In the genomic region with DNA sequence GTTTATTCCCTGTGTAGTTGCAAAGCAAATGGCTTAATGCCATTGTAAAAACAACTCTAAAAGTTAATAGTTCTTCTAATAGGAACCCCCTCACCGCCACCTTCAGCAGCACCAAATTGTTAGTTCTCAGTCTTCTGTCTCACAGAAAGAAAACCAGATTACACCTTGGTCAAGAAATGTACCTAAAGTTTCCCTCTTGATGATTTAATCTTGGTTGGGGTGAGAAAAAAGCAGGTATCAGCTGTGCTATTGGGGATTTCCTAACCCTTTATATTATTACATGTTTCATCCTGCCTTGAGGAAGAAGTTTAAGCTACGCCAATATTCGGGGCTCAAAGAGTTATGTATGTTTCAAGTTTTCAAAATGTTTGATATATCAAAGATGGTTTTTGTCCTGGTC, we compare ENCODE assay signal across 16 cellular contexts. TPM values are rescaled to one million over a fixed set of nuclear protein-coding genes. Genes with fewer than 3 reads are reported as not detected.
DNase-seq lines count a peak whose midpoint lies in the region; ATAC-seq, FAIRE-seq and TF ChIP-seq lines count a peak whose summit lies in the region.
"Had no signal": no experiment of that assay in that cellular context is flagged by ENCODE, and none has a peak within 500 bp of the region (broad histone marks: within the 10 kb centered on the region; RNA-seq: fewer than 3 reads in every experiment).

No MANE protein-coding gene starts in this region.

- TF ChIP-seq EP300 in A549 (IDR thresholded peaks at IDR 0.05), result no peak

- POLR2A ChIA-PET in A549 (lab: Yijun Ruan, JAX), result no interaction called here
- POLR2A ChIA-PET in CD8-positive, alpha-beta memory T cell (lab: Charles Lee), result no interaction called here

- H3K27me3 Mint-ChIP-seq in CD8-positive, alpha-beta memory T cell, result peaks cover 12 to 29% of the 10 kb centered on the region in 2 donors

- no peak overlapping the region for H3K4me3 ChIP-seq in A549
- H3K4me3 ChIP-seq in RWPE2 (ENCODE audit: severe bottlenecking), result no peak overlapping the region
- H3K4me3 ChIP-seq in epithelial cell of esophagus (ENCODE audit: low read length), result no peak overlapping the region
- H3K4me3 ChIP-seq in CD8-positive, alpha-beta memory T cell (ENCODE audit: low read length), result no peak overlapping the region
- H3K4me3 ChIP-seq: HAP-1, SJCRH30 had no signal

- FAIRE-seq in A549 (lab: Jason Lieb, UNC), result no peak
- FAIRE-seq: D721Med had no signal

- DNase-seq in A549 (ENCODE audit: low read depth in 1 of 2, low spot score in 1 of 2) (no peak), RWPE2 (ENCODE audit: low spot score) (no peak), epithelial cell of esophagus (ENCODE audit: low read depth) (peak; percentile 53), NCI-H2029 (lab: John Stamatoyannopoulos, UW) (no peak), dermis blood vessel endothelial cell (no peak), DMS79 (lab: John Stamatoyannopoulos, UW) (no peak)
- no peak for DNase-seq in CD8-positive, alpha-beta memory T cell
- DNase-seq: CD4-positive, alpha-beta T cell; NCI-H1417 treated with DMSO at 0.1 percent for 48 hours; NCI-H2227 treated with DMSO at 0.1 percent for 48 hours; RPMI8226 had no signal

- H3K9me3 Mint-ChIP-seq in CD8-positive, alpha-beta memory T cell, result no peaks in the 10 kb centered on the region
- H3K9me3 Mint-ChIP-seq: CD4-positive, alpha-beta T cell; IgD-negative memory B cell had no signal

- H3K27ac Mint-ChIP-seq in CD8-positive, alpha-beta memory T cell, result no peak overlapping the region
- H3K27ac Mint-ChIP-seq: CD4-positive, alpha-beta T cell; IgD-negative memory B cell had no signal

- no peak for ATAC-seq in A549
- peak; percentile 31 for ATAC-seq in GM18511 (IDR thresholded peaks at IDR 0.05; ENCODE audit: unreplicated experiment)
- ATAC-seq in RWPE2 (ENCODE audit: low read depth), result no peak; the same call in 2 of the 3 replicates

- TF ChIP-seq POLR2A in A549 (IDR thresholded peaks at IDR 0.05; ENCODE audit: low read length), result no peak

- no peaks in the 10 kb centered on the region for H3K36me3 Mint-ChIP-seq in CD8-positive, alpha-beta memory T cell
- H3K36me3 Mint-ChIP-seq: IgD-negative memory B cell had no signal

- TF ChIP-seq CTCF in A549 (IDR thresholded peaks at IDR 0.05) (no peak), RWPE2 (IDR thresholded peaks at IDR 0.05; ENCODE audit: poor library complexity, severe bottlenecking) (no peak), epithelial cell of esophagus (IDR thresholded peaks at IDR 0.05; ENCODE audit: insufficient read depth, low read depth, low read length, missing control alignments) (no peak)

- H3K27ac ChIP-seq in A549 (peak overlapping the region; percentile 39 to 67; a peak in 5 of 6 replicates), RWPE2 (ENCODE audit: poor library complexity, severe bottlenecking) (peak overlapping the region; percentile 58)
- no peak overlapping the region for H3K27ac ChIP-seq in CD8-positive, alpha-beta memory T cell (ENCODE audit: low read depth, low read length)

- H3K4me3 Mint-ChIP-seq in CD8-positive, alpha-beta memory T cell, result peak overlapping the region in 1 of 7 donors; percentile 24
- H3K4me3 Mint-ChIP-seq: CD4-positive, alpha-beta T cell; IgD-negative memory B cell had no signal

- no peaks in the 10 kb centered on the region for H3K36me3 ChIP-seq in RWPE2 (ENCODE audit: low read depth)
- no peaks in the 10 kb centered on the region for H3K36me3 ChIP-seq in CD8-positive, alpha-beta memory T cell (ENCODE audit: insufficient read depth, low read length)
- H3K36me3 ChIP-seq: HAP-1, SJCRH30 had no signal

- no peaks in the 10 kb centered on the region for H3K27me3 ChIP-seq in RWPE2 (ENCODE audit: insufficient read depth, poor library complexity, severe bottlenecking)
- no peaks in the 10 kb centered on the region for H3K27me3 ChIP-seq in CD8-positive, alpha-beta memory T cell (ENCODE audit: insufficient read depth, low read length, poor library complexity, severe bottlenecking)
- H3K27me3 ChIP-seq: SJCRH30 had no signal

- TF ChIP-seq RAD21 in A549 (conservative IDR thresholded peaks at IDR 0.05 in 1 of 2, IDR thresholded peaks at IDR 0.05 in 1 of 2), result no peak

- H3K9me3 ChIP-seq in A549, result no peaks in the 10 kb centered on the region
- H3K9me3 ChIP-seq in RWPE2 (ENCODE audit: severe bottlenecking), result no peaks in the 10 kb centered on the region
- no peaks in the 10 kb centered on the region for H3K9me3 ChIP-seq in CD8-positive, alpha-beta memory T cell (ENCODE audit: low read length)
- H3K9me3 ChIP-seq: HAP-1, SJCRH30 had no signal

- CTCF ChIA-PET in A549 (lab: Yijun Ruan, JAX), result interaction anchor here (0.5 to 3.6 kb wide), 3 partner anchors 63 to 638 kb away, joined by 3 to 8 read pairs (median 4); no protein-coding TSS in a partner anchor
- CTCF ChIA-PET in CD8-positive, alpha-beta memory T cell (lab: Charles Lee), result no interaction called here

- H3K4me1 ChIP-seq in A549 (peaks cover 42% of the 10 kb centered on the region), RWPE2 (ENCODE audit: insufficient read depth, poor library complexity, severe bottlenecking) (peaks cover 35% of the 10 kb centered on the region)
- no peaks in the 10 kb centered on the region for H3K4me1 ChIP-seq in CD8-positive, alpha-beta memory T cell (ENCODE audit: insufficient read depth, low read length)
- H3K4me1 ChIP-seq: HAP-1 had no signal

- peaks cover 1 to 9% (median 7%) of the 10 kb centered on the region in 3 donors for H3K4me1 Mint-ChIP-seq in CD8-positive, alpha-beta memory T cell
- H3K4me1 Mint-ChIP-seq: IgD-negative memory B cell had no signal

- H3K4me2 ChIP-seq in A549, result peak overlapping the region; percentile 61

- WGBS in A549 (ENCODE audit: missing lambda C conversion rate), result 62% methylated on average over 3 of the region's 3 CpGs

TF ChIP-seq in A549, 52 proteins besides CTCF, POLR2A, EP300 and RAD21:
- TF ChIP-seq CHD4 (IDR thresholded peaks at IDR 0.05; ENCODE audit: borderline replicate concordance) (no peak), ZNF302 (CRISPR knock-in tag; IDR thresholded peaks at IDR 0.05) (no peak), CBX8 (IDR thresholded peaks at IDR 0.05) (no peak), FOSB (CRISPR knock-in tag; IDR thresholded peaks at IDR 0.05) (no peak), RCOR1 (IDR thresholded peaks at IDR 0.05; ENCODE audit: low read depth, low read length) (no peak), CHD2 (IDR thresholded peaks at IDR 0.05; ENCODE audit: low read length, partially characterized antibody) (no peak), HOXA7 (CRISPR knock-in tag; IDR thresholded peaks at IDR 0.05) (no peak)
- TF ChIP-seq, protein P1, sequence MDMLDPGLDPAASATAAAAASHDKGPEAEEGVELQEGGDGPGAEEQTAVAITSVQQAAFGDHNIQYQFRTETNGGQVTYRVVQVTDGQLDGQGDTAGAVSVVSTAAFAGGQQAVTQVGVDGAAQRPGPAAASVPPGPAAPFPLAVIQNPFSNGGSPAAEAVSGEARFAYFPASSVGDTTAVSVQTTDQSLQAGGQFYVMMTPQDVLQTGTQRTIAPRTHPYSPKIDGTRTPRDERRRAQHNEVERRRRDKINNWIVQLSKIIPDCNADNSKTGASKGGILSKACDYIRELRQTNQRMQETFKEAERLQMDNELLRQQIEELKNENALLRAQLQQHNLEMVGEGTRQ (IDR thresholded peaks at IDR 0.05), result no peak
- TF ChIP-seq, protein P2, sequence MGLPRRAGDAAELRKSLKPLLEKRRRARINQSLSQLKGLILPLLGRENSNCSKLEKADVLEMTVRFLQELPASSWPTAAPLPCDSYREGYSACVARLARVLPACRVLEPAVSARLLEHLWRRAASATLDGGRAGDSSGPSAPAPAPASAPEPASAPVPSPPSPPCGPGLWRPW (IDR thresholded peaks at IDR 0.05), result no peak
- TF ChIP-seq, protein P3, sequence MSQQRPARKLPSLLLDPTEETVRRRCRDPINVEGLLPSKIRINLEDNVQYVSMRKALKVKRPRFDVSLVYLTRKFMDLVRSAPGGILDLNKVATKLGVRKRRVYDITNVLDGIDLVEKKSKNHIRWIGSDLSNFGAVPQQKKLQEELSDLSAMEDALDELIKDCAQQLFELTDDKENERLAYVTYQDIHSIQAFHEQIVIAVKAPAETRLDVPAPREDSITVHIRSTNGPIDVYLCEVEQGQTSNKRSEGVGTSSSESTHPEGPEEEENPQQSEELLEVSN (IDR thresholded peaks at IDR 0.05; ENCODE audit: borderline replicate concordance, low read depth), result no peak
TF ChIP-seq in A549: peak in this region for 0.

RNA-seq across cellular contexts. Expression of a gene that starts 17.0 kb away (rescaled TPM):
- polyA plus RNA-seq in A549 (2011; rRNA removed), result 6.9 and 9.3 TPM in 2 replicates
- polyA plus RNA-seq in A549 (2012; cell fraction: cytosol; rRNA removed), result 5.0 and 5.4 TPM in 2 replicates
- polyA plus RNA-seq in A549 (2012; cell fraction: nucleus; rRNA removed), result 14.6 and 18.2 TPM in 2 replicates
- 7.8 to 12.1 TPM (median 8.6 TPM) in 3 replicates for polyA plus RNA-seq in A549 (2017; fragmentation: RNase III; extraction: RNeasy Plus Mini Kit Qiagen cat#74134 plus additional on column Dnase treatment)
- polyA minus RNA-seq in A549 (2011; rRNA and poly(A)+ RNA removed), result 9.9 and 10.5 TPM in 2 replicates
- 10 to 100 TPM; 28.4 to 32.5 TPM for total RNA-seq in CD8-positive, alpha-beta memory T cell
- 43.0 TPM for polyA plus RNA-seq in CD8-positive, alpha-beta memory T cell
- 6.0 and 30.3 TPM in 2 replicates for total RNA-seq in dermis blood vessel endothelial cell

RNA-seq across cellular contexts. Expression of a gene that starts 23.8 kb away (rescaled TPM):
- polyA plus RNA-seq in A549 (2011; rRNA removed) (37.3 and 44.3 TPM in 2 replicates), A549 (2017; fragmentation: RNase III; extraction: RNeasy Plus Mini Kit Qiagen cat#74134 plus additional on column Dnase treatment) (33.5 to 36.3 TPM (median 36.0 TPM) in 3 replicates)
- 54.1 and 66.7 TPM in 2 replicates for polyA plus RNA-seq in A549 (2012; cell fraction: cytosol; rRNA removed)
- 29.8 and 38.9 TPM in 2 replicates for polyA plus RNA-seq in A549 (2012; cell fraction: nucleus; rRNA removed)
- polyA minus RNA-seq in A549 (2011; rRNA and poly(A)+ RNA removed), result 35.9 and 52.2 TPM in 2 replicates
- 10 to 100 TPM; 63.6 to 71.5 TPM for total RNA-seq in CD8-positive, alpha-beta memory T cell
- 76.1 TPM for polyA plus RNA-seq in CD8-positive, alpha-beta memory T cell
- 32.5 and 50.5 TPM in 2 replicates for total RNA-seq in dermis blood vessel endothelial cell
